Comparison of ENCODE assay signal across 29 cellular contexts in genomic region chr11:46240371-46240770, GRCh38. TPM values are rescaled to one million over a fixed set of nuclear protein-coding genes. Genes with fewer than 3 reads are reported as not detected.
A peak's percentile ranks its signal among the peaks of the same experiment; 100 is the strongest.
DNase-seq lines count a peak whose midpoint lies in the region; ATAC-seq and TF ChIP-seq lines count a peak whose summit lies in the region.
"Had no signal": no experiment of that assay in that cellular context is flagged by ENCODE, and none has a peak within 500 bp of the region (broad histone marks: within the 10 kb centered on the region; RNA-seq: fewer than 3 reads in every experiment).

No MANE protein-coding gene starts in this region.

- no peak overlapping the region for H3K4me2 ChIP-seq in neural cell (ENCODE audit: low read length)

- H3K4me1 Mint-ChIP-seq in activated T-cell treated with anti-CD3 and anti-CD28 coated beads, Interleukin-2, amount 50 U/mL, for 24 hours (ENCODE audit: low read depth), result peaks cover 47% of the 10 kb centered on the region

- no peak for ATAC-seq in GM19324 (IDR thresholded peaks at IDR 0.05; ENCODE audit: low FRiP score, unreplicated experiment)
- ATAC-seq: activated CD4-positive, CD25-positive, alpha-beta regulatory T cell treated with anti-CD3 and anti-CD28 coated beads, Interleukin-2, amount 50 U/mL, for 24 hours; activated T-helper 17 cell treated with anti-CD3 and anti-CD28 coated beads, Interleukin-2, amount 50 U/mL, for 72 hours; lower lobe of right lung; natural killer cell; PC-3 had no signal

- H3K36me3 ChIP-seq in esophagus muscularis mucosa, result no peaks in the 10 kb centered on the region
- no peaks in the 10 kb centered on the region for H3K36me3 ChIP-seq in neural cell (ENCODE audit: insufficient read depth, low read length)
- H3K36me3 ChIP-seq: colonic mucosa, esophagus squamous epithelium, lower lobe of right lung, upper lobe of left lung had no signal

- no peaks in the 10 kb centered on the region for H3K9me2 ChIP-seq in neural cell (ENCODE audit: insufficient read depth, low read length)

- no peaks in the 10 kb centered on the region for H3K9me3 Mint-ChIP-seq in activated T-cell treated with anti-CD3 and anti-CD28 coated beads, Interleukin-2, amount 50 U/mL, for 24 hours
- H3K9me3 Mint-ChIP-seq: activated CD4-positive, alpha-beta memory T cell treated with anti-CD3 and anti-CD28 coated beads for 36 hours; activated T-helper 17 cell treated with anti-CD3 and anti-CD28 coated beads, Interleukin-2, amount 50 U/mL, for 72 hours; natural killer cell had no signal

- H3K4me3 Mint-ChIP-seq in activated T-cell treated with anti-CD3 and anti-CD28 coated beads, Interleukin-2, amount 50 U/mL, for 24 hours, result no peak overlapping the region
- H3K4me3 Mint-ChIP-seq: activated CD4-positive, alpha-beta memory T cell treated with anti-CD3 and anti-CD28 coated beads for 36 hours; endodermal cell; natural killer cell had no signal

- H4K20me1 ChIP-seq in neural cell (ENCODE audit: insufficient read depth), result no peaks in the 10 kb centered on the region

- intact Hi-C loops in esophagus muscularis mucosa (cut with DNase I), result no loop called here

- H3K27me3 Mint-ChIP-seq in activated T-cell treated with anti-CD3 and anti-CD28 coated beads, Interleukin-2, amount 50 U/mL, for 24 hours, result peaks cover 26% of the 10 kb centered on the region
- H3K27me3 Mint-ChIP-seq: activated CD4-positive, alpha-beta memory T cell treated with anti-CD3 and anti-CD28 coated beads for 36 hours; activated T-helper 17 cell treated with anti-CD3 and anti-CD28 coated beads, Interleukin-2, amount 50 U/mL, for 72 hours had no signal

- no peak overlapping the region for H2AFZ ChIP-seq in neural cell (ENCODE audit: low read depth, low read length)

- DNase-seq in EL (peak; percentile 62), SK-MEL-5 (ENCODE audit: low read depth, low spot score) (peak; percentile 31), esophagus muscularis mucosa (ENCODE audit: extremely low spot score) (no peak), T1000 (lab: John Stamatoyannopoulos, UW) (no peak), GM19240 (ENCODE audit: insufficient read length, low spot score) (no peak)
- no peak for DNase-seq in activated T-cell treated with anti-CD3 and anti-CD28 coated beads, Interleukin-2, amount 50 U/mL, for 24 hours
- DNase-seq: activated CD4-positive, alpha-beta memory T cell treated with anti-CD3 and anti-CD28 coated beads for 36 hours; activated CD8-positive, alpha-beta memory T cell treated with anti-CD3 and anti-CD28 coated beads, Interleukin-2, amount 50 U/mL, for 48 hours; activated naive CD4-positive, alpha-beta T cell treated with anti-CD3 and anti-CD28 coated beads, Interleukin-2, amount 50 U/mL, for 16 hours; C1 segment of cervical spinal cord; Caco-2; colonic mucosa; endodermal cell; esophagus squamous epithelium; GF-D8; glutamatergic neuron; lower lobe of right lung; natural killer cell; NCI-H1048; NCI-H1694; PC-3; SIG-M5; stimulated activated CD4-positive, alpha-beta T cell treated with anti-CD3 and anti-CD28 coated beads, Interleukin-12 subunit alpha, Interleukin-12 subunit beta, amount 100 ng/mL, for 4 hours; stimulated activated CD4-positive, alpha-beta T cell treated with anti-CD3 and anti-CD28 coated beads, Interleukin-4, amount 100 ng/mL, for 1 hour; upper lobe of left lung had no signal

- in situ Hi-C loops in SK-MEL-5 (cut with HindIII; ENCODE audit: low pct_unique_long_range_greater_than_20kb, low sequenced_read_pairs), result no loop called here

- H3K4me1 ChIP-seq in esophagus muscularis mucosa, result peaks cover 33 to 54% (median 47%) of the 10 kb centered on the region in 4 donors

- TF ChIP-seq EP300 in esophagus muscularis mucosa (IDR thresholded peaks at IDR 0.05) (no peak), neural cell (conservative IDR thresholded peaks at IDR 0.05; ENCODE audit: poor library complexity, severe bottlenecking) (no peak)

- TF ChIP-seq POLR2A in esophagus muscularis mucosa (IDR thresholded peaks at IDR 0.05; ENCODE audit: low read depth), result no peak

- H3K27me3 ChIP-seq in esophagus muscularis mucosa (no peaks in the 10 kb centered on the region), neural cell (ENCODE audit: insufficient read depth, low read depth, low read length) (peaks cover 26% of the 10 kb centered on the region)
- H3K27me3 ChIP-seq: upper lobe of left lung had no signal

- no peak overlapping the region for H3K27ac Mint-ChIP-seq in activated T-cell treated with anti-CD3 and anti-CD28 coated beads, Interleukin-2, amount 50 U/mL, for 24 hours
- H3K27ac Mint-ChIP-seq: activated CD4-positive, alpha-beta memory T cell treated with anti-CD3 and anti-CD28 coated beads for 36 hours; activated T-helper 17 cell treated with anti-CD3 and anti-CD28 coated beads, Interleukin-2, amount 50 U/mL, for 72 hours; endodermal cell; natural killer cell had no signal

- H3K36me3 Mint-ChIP-seq in activated T-cell treated with anti-CD3 and anti-CD28 coated beads, Interleukin-2, amount 50 U/mL, for 24 hours (ENCODE audit: low read depth), result peaks cover 2% of the 10 kb centered on the region
- H3K36me3 Mint-ChIP-seq: activated CD4-positive, alpha-beta memory T cell treated with anti-CD3 and anti-CD28 coated beads for 36 hours; natural killer cell had no signal

- H3K4me3 ChIP-seq in esophagus muscularis mucosa, result no peak overlapping the region
- no peak overlapping the region for H3K4me3 ChIP-seq in neural cell (ENCODE audit: low read length)
- H3K4me3 ChIP-seq: colonic mucosa, esophagus squamous epithelium, lower lobe of right lung, upper lobe of left lung had no signal

- H3K79me2 ChIP-seq in neural cell (replicated peaks; ENCODE audit: insufficient read depth, low read length), result no peaks in the 10 kb centered on the region

- H3K27ac ChIP-seq in esophagus muscularis mucosa (replicated peaks in 1 of 4) (peak overlapping the region; percentile 81 to 94 (median 88)), neural cell (ENCODE audit: low read length) (no peak overlapping the region)
- H3K27ac ChIP-seq: colonic mucosa, lower lobe of right lung, upper lobe of left lung had no signal

- H3K9me3 ChIP-seq in esophagus muscularis mucosa (no peaks in the 10 kb centered on the region), neural cell (ENCODE audit: low read length) (no peaks in the 10 kb centered on the region)
- H3K9me3 ChIP-seq: Caco-2, colonic mucosa, esophagus squamous epithelium, lower lobe of right lung, upper lobe of left lung had no signal

- peak overlapping the region; percentile 38 for H3K9ac ChIP-seq in neural cell (ENCODE audit: low read length)

- 74% methylated on average over 2 of the region's 2 CpGs for WGBS in esophagus muscularis mucosa

- TF ChIP-seq CTCF in esophagus muscularis mucosa (IDR thresholded peaks at IDR 0.05) (no peak), neural cell (IDR thresholded peaks at IDR 0.05; ENCODE audit: poor library complexity, severe bottlenecking) (no peak)

- no peak for TF ChIP-seq RAD21 in neural cell (conservative IDR thresholded peaks at IDR 0.05)

- peaks cover 9% of the 10 kb centered on the region for H3F3A ChIP-seq in neural cell (ENCODE audit: insufficient read depth, low read length, poor library complexity, severe bottlenecking)

TF ChIP-seq in neural cell, 6 proteins besides CTCF, POLR2A, EP300 and RAD21:
- no peak for TF ChIP-seq TAF1 (IDR thresholded peaks at IDR 0.05; ENCODE audit: low read depth)
- no peak for TF ChIP-seq SMC3 (conservative IDR thresholded peaks at IDR 0.05; ENCODE audit: poor library complexity)
- TF ChIP-seq POLR2AphosphoS5 (IDR thresholded peaks at IDR 0.05), result no peak

RNA-seq across cellular contexts. Expression of gene CREB3L1, which starts 37.1 kb away (rescaled TPM):
- 0.13 TPM in 1 of 2 replicates, not detected in the other for total RNA-seq in SK-MEL-5 (2014; rRNA removed; shearing (Covaris generic))
- polyA plus RNA-seq in SK-MEL-5 (2015; cell fraction: cytosol; rRNA removed), result not detected in 2 replicates
- polyA plus RNA-seq in SK-MEL-5 (2015; cell fraction: nucleus; rRNA removed), result 0.25 TPM in 1 of 2 replicates, not detected in the other
- total RNA-seq in esophagus muscularis mucosa, result 1 to 10 TPM; 1.3 to 8.7 (median 3.7) TPM
- polyA plus RNA-seq in neural cell, result not detected in 2 replicates
- polyA minus RNA-seq in neural cell, result not detected in 2 replicates
- total RNA-seq: activated CD4-positive, alpha-beta memory T cell treated with anti-CD3 and anti-CD28 coated beads for 36 hours; activated T-helper 17 cell treated with anti-CD3 and anti-CD28 coated beads, Interleukin-2, amount 50 U/mL, for 72 hours; natural killer cell had no signal

Comparison
In these comparisons a context has a peak if more than half of its experiments do, and no peak if none do; other contexts are left out.
1. DNase-seq: peak in EL (single experiment) and SK-MEL-5 (single experiment); none in esophagus muscularis mucosa (single experiment), T1000 (single experiment), activated T-cell treated with anti-CD3 and anti-CD28 coated beads, Interleukin-2, amount 50 U/mL, for 24 hours (single experiment) and GM19240 (single experiment).